8 cellular contexts compared by ENCODE assay signal in genomic region chr19:19959151-19959799, GRCh38. TPM values are rescaled to one million over a fixed set of nuclear protein-coding genes. Genes with fewer than 3 reads are reported as not detected.
A peak's percentile ranks its signal among the peaks of the same experiment; 100 is the strongest.
DNase-seq lines count a peak whose midpoint lies in the region; ATAC-seq and TF ChIP-seq lines count a peak whose summit lies in the region.
"Not testable (repeated sequence)": the region's sequence is repeated elsewhere in the genome, so short reads cannot be mapped to it uniquely, and the experiment has no call there.

No MANE protein-coding gene starts in this region.

- in situ Hi-C loops in HAP-1 (cut with MboI; ENCODE audit: low sequenced_read_pairs), result loop anchor here (25.0 kb wide), 1 partner anchor 422 kb away; the partner anchor contains the start of genes CILP2 and YJEFN3

- not testable (repeated sequence) for ATAC-seq in natural killer cell

- H3K9me3 Mint-ChIP-seq in natural killer cell, result not testable (repeated sequence)

- not testable (repeated sequence) for H3K36me3 ChIP-seq in HAP-1 (replicated peaks)

- H3K27ac Mint-ChIP-seq in natural killer cell, result not testable (repeated sequence)

- not testable (repeated sequence) for H3K4me3 Mint-ChIP-seq in natural killer cell

- peak; percentile 51 for DNase-seq in AG10803 (ENCODE audit: low read depth)
- DNase-seq in HAP-1 (ENCODE audit: low spot score in 2 of 2), result peak; percentile 14 to 70
- DNase-seq in NCI-H510A (lab: John Stamatoyannopoulos, UW), result peak; percentile 0
- peak; percentile 75 for DNase-seq in activated CD4-positive, CD25-positive, alpha-beta regulatory T cell treated with anti-CD3 and anti-CD28 coated beads, Interleukin-2, amount 50 U/mL, for 72 hours
- peak in 53 of 56 donors; percentile 1 to 81 (median 31) for DNase-seq in amygdala (lab: John Stamatoyannopoulos, UW)
- DNase-seq in glomerular endothelial cell (ENCODE audit: extremely low read depth, low read depth, low spot score), result peak; percentile 20
- peak; percentile 55 for DNase-seq in natural killer cell
- DNase-seq in stimulated activated CD4-positive, alpha-beta T cell treated with anti-CD3 and anti-CD28 coated beads, TNF-alpha, amount 100 ng/mL, for 4 hours (ENCODE audit: low read depth in 3 of 3), result peak; percentile 32 to 36 (median 34)

- intact Hi-C loops in natural killer cell (cut with micrococcal nuclease), result loop anchor here (1.0 kb wide), 1 partner anchor 427 kb away; no protein-coding TSS in a partner anchor

- H3K4me1 ChIP-seq in HAP-1, result not testable (repeated sequence)

- H3K4me3 ChIP-seq in AG10803 (ENCODE audit: low read length); HAP-1: not testable (repeated sequence)

- H3K27me3 ChIP-seq in HAP-1 (ENCODE audit: low read depth), result not testable (repeated sequence)

- not testable (repeated sequence) for H3K4me1 Mint-ChIP-seq in natural killer cell

- H3K9me3 ChIP-seq in HAP-1, result not testable (repeated sequence)

- not testable (repeated sequence) for H3K36me3 Mint-ChIP-seq in natural killer cell

- not testable (repeated sequence) for H3K27me3 Mint-ChIP-seq in natural killer cell (ENCODE audit: low read depth in 2 of 2)

- TF ChIP-seq CTCF in AG10803 (conservative IDR thresholded peaks at IDR 0.05; ENCODE audit: low read length) (peak; percentile 59), natural killer cell (IDR thresholded peaks at IDR 0.05) (peak; percentile 71)

RNA-seq across cellular contexts. Expression of gene ZNF93, which starts 58.5 kb away (rescaled TPM):
- total RNA-seq in glomerular endothelial cell (9.2 and 17.7 TPM in 2 replicates), natural killer cell (1 to 10 TPM; 2.2 to 5.2 (median 4.2) TPM)

Comparison
In these comparisons a context has a peak if more than half of its experiments do, and no peak if none do; other contexts are left out.
1. DNase-seq: peak in every context shown above with its lines; median percentile 75 in activated CD4-positive, CD25-positive, alpha-beta regulatory T cell treated with anti-CD3 and anti-CD28 coated beads, Interleukin-2, amount 50 U/mL, for 72 hours; 55 in natural killer cell; 51 in AG10803; 42 in HAP-1; 34 in stimulated activated CD4-positive, alpha-beta T cell treated with anti-CD3 and anti-CD28 coated beads, TNF-alpha, amount 100 ng/mL, for 4 hours; 31 in amygdala; 20 in glomerular endothelial cell; 0 in NCI-H510A.